ENCODE assay signal across 8 cellular contexts in genomic region chr12:45728625-45729232, GRCh38.
DNase-seq lines count a peak whose midpoint lies in the region; ATAC-seq and TF ChIP-seq lines count a peak whose summit lies in the region.

No MANE protein-coding gene starts in this region.

- TF ChIP-seq RAD21 in Ishikawa (IDR thresholded peaks at IDR 0.05; ENCODE audit: low read depth) = peak; percentile 51; the same call in 1 of the 2 replicates

- no peaks in the 10 kb centered on the region for H3K27me3 ChIP-seq in mucosa of stomach (ENCODE audit: control insufficient read depth, insufficient read depth, low read length)

- peak overlapping the region; percentile 92 for H3K9ac ChIP-seq in mucosa of stomach (ENCODE audit: low read length)

- DNase-seq in DMS79 (lab: John Stamatoyannopoulos, UW) (peak; percentile 88), OCI-M1 (lab: John Stamatoyannopoulos, UW) (peak; percentile 98), erythroblast (lab: John Stamatoyannopoulos, UW) (peak; percentile 96 to 98)
- DNase-seq in activated T-cell treated with anti-CD3 and anti-CD28 coated beads, Interleukin-2, amount 50 U/mL, for 1 hour = peak; percentile 98
- peak; percentile 95 for DNase-seq in stimulated activated CD8-positive, alpha-beta memory T cell treated with anti-CD3 and anti-CD28 coated beads, Interleukin-4, amount 100 ng/mL, for 48 hours

- no peaks in the 10 kb centered on the region for H3K9me3 ChIP-seq in mucosa of stomach (ENCODE audit: control insufficient read depth, low read length)

- no peak; the same call in 1 of the 2 replicates for TF ChIP-seq EP300 in Ishikawa (IDR thresholded peaks at IDR 0.05; ENCODE audit: borderline replicate concordance)

- TF ChIP-seq POLR2A in erythroblast (IDR thresholded peaks at IDR 0.05; ENCODE audit: low read length) = peak; percentile 95

- ATAC-seq in GM21619 (IDR thresholded peaks at IDR 0.05; ENCODE audit: unreplicated experiment) = peak; percentile 51

- peak overlapping the region; percentile 67 for H3K4me3 ChIP-seq in mucosa of stomach (ENCODE audit: low read length)

- H3K36me3 ChIP-seq in mucosa of stomach (ENCODE audit: control insufficient read depth, insufficient read depth, low read length) = no peaks in the 10 kb centered on the region

- H3K4me1 ChIP-seq in mucosa of stomach (ENCODE audit: control insufficient read depth, insufficient read depth, low read length) = peaks cover 10% of the 10 kb centered on the region

TF ChIP-seq in Ishikawa, 13 proteins besides CTCF, POLR2A, EP300 and RAD21:
- TF ChIP-seq ZBTB7A (IDR thresholded peaks at IDR 0.05; ENCODE audit: low read depth) (peak; percentile 53; the same call in 1 of the 2 replicates), EGR1 (IDR thresholded peaks at IDR 0.05) (no peak), FOXM1 (IDR thresholded peaks at IDR 0.05; ENCODE audit: borderline replicate concordance, low read depth) (no peak; the same call in 1 of the 2 replicates), TEAD4 (IDR thresholded peaks at IDR 0.05) (peak; percentile 66; the same call in 1 of the 2 replicates), TAF1 (IDR thresholded peaks at IDR 0.05; ENCODE audit: low read depth) (peak; percentile 89), TCF12 (IDR thresholded peaks at IDR 0.05; ENCODE audit: low read depth) (peak; percentile 77), YY1 (IDR thresholded peaks at IDR 0.05; ENCODE audit: low read depth) (peak; percentile 84), CEBPB (IDR thresholded peaks at IDR 0.05) (peak; percentile 17; the same call in 1 of the 2 replicates), CREB1 (IDR thresholded peaks at IDR 0.05; ENCODE audit: low read depth) (no peak), NFIC (IDR thresholded peaks at IDR 0.05) (peak; percentile 42; the same call in 1 of the 2 replicates)
- TF ChIP-seq, protein P1, sequence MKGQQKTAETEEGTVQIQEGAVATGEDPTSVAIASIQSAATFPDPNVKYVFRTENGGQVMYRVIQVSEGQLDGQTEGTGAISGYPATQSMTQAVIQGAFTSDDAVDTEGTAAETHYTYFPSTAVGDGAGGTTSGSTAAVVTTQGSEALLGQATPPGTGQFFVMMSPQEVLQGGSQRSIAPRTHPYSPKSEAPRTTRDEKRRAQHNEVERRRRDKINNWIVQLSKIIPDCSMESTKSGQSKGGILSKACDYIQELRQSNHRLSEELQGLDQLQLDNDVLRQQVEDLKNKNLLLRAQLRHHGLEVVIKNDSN (IDR thresholded peaks at IDR 0.05) = peak; percentile 3
- TF ChIP-seq, protein P2, sequence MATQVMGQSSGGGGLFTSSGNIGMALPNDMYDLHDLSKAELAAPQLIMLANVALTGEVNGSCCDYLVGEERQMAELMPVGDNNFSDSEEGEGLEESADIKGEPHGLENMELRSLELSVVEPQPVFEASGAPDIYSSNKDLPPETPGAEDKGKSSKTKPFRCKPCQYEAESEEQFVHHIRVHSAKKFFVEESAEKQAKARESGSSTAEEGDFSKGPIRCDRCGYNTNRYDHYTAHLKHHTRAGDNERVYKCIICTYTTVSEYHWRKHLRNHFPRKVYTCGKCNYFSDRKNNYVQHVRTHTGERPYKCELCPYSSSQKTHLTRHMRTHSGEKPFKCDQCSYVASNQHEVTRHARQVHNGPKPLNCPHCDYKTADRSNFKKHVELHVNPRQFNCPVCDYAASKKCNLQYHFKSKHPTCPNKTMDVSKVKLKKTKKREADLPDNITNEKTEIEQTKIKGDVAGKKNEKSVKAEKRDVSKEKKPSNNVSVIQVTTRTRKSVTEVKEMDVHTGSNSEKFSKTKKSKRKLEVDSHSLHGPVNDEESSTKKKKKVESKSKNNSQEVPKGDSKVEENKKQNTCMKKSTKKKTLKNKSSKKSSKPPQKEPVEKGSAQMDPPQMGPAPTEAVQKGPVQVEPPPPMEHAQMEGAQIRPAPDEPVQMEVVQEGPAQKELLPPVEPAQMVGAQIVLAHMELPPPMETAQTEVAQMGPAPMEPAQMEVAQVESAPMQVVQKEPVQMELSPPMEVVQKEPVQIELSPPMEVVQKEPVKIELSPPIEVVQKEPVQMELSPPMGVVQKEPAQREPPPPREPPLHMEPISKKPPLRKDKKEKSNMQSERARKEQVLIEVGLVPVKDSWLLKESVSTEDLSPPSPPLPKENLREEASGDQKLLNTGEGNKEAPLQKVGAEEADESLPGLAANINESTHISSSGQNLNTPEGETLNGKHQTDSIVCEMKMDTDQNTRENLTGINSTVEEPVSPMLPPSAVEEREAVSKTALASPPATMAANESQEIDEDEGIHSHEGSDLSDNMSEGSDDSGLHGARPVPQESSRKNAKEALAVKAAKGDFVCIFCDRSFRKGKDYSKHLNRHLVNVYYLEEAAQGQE (IDR thresholded peaks at IDR 0.05; ENCODE audit: low read depth) = 0 out of 2 replicates have a peak, but pooled peaks have one; percentile 25
- TF ChIP-seq, protein P3, sequence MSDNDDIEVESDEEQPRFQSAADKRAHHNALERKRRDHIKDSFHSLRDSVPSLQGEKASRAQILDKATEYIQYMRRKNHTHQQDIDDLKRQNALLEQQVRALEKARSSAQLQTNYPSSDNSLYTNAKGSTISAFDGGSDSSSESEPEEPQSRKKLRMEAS (IDR thresholded peaks at IDR 0.05) = peak; percentile 83
TF ChIP-seq in Ishikawa: peak in this region for 10.

Comparison
In these comparisons a context has a peak if more than half of its experiments do, and no peak if none do; other contexts are left out.
1. Peak in every context shown above with its lines: DNase-seq, ATAC-seq and H3K4me3 ChIP-seq.